In the genomic region with DNA sequence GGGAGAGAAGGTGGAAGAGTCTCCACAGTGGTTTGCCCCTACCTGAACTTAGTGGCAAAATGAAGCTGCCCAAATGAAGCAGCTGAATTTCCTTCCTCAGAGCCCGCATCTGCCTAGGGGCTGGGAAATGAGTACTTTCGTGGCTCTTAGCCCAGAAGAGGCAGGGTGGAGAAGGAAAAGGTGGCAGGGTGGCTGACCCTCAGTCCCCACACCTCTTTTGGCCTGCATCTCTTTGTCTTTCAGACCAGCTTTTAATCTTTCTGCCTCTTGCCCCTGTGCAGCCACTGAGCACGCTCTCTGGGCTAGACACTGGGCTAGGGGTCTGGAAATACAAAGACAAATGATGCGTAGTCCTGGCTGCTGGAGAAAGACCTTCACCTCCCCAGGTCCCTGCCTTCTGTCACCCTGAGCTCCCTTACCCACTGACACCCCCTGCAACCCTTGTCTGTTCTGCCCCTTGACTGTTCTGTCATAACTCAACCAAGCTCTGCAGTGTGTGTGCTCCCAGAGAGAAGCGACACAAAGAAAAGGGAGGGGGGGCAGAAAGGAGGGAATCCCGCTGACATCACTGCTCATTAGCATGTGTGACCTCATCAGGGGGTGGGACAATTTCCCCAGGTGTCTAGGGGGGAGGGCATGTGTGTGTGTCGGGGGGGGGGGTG, we compare ENCODE assay signal across 1 cellular context.
TF ChIP-seq lines count a peak whose summit lies in the region.

No MANE protein-coding gene starts in this region.

TF ChIP-seq in HepG2, 621 proteins besides CTCF, POLR2A, EP300 and RAD21:
- no peak for TF ChIP-seq ZNF138 (CRISPR knock-in tag; IDR thresholded peaks at IDR 0.05; ENCODE audit: low read depth)
- peak; percentile 80 for TF ChIP-seq CREB1 (IDR thresholded peaks at IDR 0.05)
- TF ChIP-seq CREB1 (CRISPR knock-in tag; IDR thresholded peaks at IDR 0.05), result no peak
- no peak for TF ChIP-seq ZFP82 (CRISPR knock-in tag; IDR thresholded peaks at IDR 0.05; ENCODE audit: borderline replicate concordance)
- no peak for TF ChIP-seq CHD4 (IDR thresholded peaks at IDR 0.05; ENCODE audit: borderline replicate concordance, low read length)
- TF ChIP-seq ZNF891 (CRISPR knock-in tag; IDR thresholded peaks at IDR 0.05), result 0 out of 2 replicates have a peak, but pooled peaks have one; percentile 28
- no peak for TF ChIP-seq SIN3B (IDR thresholded peaks at IDR 0.05; ENCODE audit: low read length)
- no peak for TF ChIP-seq EHMT2 (IDR thresholded peaks at IDR 0.05; ENCODE audit: borderline replicate concordance, low read depth, low read length)
- no peak for TF ChIP-seq SMAD1 (CRISPR knock-in tag; IDR thresholded peaks at IDR 0.05; ENCODE audit: borderline replicate concordance, low read depth)
- TF ChIP-seq, protein P1, sequence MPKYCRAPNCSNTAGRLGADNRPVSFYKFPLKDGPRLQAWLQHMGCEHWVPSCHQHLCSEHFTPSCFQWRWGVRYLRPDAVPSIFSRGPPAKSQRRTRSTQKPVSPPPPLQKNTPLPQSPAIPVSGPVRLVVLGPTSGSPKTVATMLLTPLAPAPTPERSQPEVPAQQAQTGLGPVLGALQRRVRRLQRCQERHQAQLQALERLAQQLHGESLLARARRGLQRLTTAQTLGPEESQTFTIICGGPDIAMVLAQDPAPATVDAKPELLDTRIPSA (CRISPR knock-in tag; IDR thresholded peaks at IDR 0.05; ENCODE audit: borderline replicate concordance), result no peak
- TF ChIP-seq KMT2B (CRISPR knock-in tag; IDR thresholded peaks at IDR 0.05), result no peak
- TF ChIP-seq FOXO4 (CRISPR knock-in tag; conservative IDR thresholded peaks at IDR 0.05), result 0 out of 2 replicates have a peak, but pooled peaks have one; percentile 46
- TF ChIP-seq NFKB2 (CRISPR knock-in tag; IDR thresholded peaks at IDR 0.05; ENCODE audit: borderline replicate concordance), result 0 out of 2 replicates have a peak, but pooled peaks have one; percentile 47
- TF ChIP-seq PAX8 (CRISPR knock-in tag; IDR thresholded peaks at IDR 0.05; ENCODE audit: borderline replicate concordance), result no peak
- TF ChIP-seq, protein P2, sequence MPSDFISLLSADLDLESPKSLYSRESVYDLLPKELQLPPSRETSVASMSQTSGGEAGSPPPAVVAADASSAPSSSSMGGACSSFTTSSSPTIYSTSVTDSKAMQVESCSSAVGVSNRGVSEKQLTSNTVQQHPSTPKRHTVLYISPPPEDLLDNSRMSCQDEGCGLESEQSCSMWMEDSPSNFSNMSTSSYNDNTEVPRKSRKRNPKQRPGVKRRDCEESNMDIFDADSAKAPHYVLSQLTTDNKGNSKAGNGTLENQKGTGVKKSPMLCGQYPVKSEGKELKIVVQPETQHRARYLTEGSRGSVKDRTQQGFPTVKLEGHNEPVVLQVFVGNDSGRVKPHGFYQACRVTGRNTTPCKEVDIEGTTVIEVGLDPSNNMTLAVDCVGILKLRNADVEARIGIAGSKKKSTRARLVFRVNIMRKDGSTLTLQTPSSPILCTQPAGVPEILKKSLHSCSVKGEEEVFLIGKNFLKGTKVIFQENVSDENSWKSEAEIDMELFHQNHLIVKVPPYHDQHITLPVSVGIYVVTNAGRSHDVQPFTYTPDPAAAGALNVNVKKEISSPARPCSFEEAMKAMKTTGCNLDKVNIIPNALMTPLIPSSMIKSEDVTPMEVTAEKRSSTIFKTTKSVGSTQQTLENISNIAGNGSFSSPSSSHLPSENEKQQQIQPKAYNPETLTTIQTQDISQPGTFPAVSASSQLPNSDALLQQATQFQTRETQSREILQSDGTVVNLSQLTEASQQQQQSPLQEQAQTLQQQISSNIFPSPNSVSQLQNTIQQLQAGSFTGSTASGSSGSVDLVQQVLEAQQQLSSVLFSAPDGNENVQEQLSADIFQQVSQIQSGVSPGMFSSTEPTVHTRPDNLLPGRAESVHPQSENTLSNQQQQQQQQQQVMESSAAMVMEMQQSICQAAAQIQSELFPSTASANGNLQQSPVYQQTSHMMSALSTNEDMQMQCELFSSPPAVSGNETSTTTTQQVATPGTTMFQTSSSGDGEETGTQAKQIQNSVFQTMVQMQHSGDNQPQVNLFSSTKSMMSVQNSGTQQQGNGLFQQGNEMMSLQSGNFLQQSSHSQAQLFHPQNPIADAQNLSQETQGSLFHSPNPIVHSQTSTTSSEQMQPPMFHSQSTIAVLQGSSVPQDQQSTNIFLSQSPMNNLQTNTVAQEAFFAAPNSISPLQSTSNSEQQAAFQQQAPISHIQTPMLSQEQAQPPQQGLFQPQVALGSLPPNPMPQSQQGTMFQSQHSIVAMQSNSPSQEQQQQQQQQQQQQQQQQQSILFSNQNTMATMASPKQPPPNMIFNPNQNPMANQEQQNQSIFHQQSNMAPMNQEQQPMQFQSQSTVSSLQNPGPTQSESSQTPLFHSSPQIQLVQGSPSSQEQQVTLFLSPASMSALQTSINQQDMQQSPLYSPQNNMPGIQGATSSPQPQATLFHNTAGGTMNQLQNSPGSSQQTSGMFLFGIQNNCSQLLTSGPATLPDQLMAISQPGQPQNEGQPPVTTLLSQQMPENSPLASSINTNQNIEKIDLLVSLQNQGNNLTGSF (CRISPR knock-in tag; IDR thresholded peaks at IDR 0.05), result 0 out of 2 replicates have a peak, but pooled peaks have one; percentile 57
- no peak for TF ChIP-seq SATB2 (CRISPR knock-in tag; IDR thresholded peaks at IDR 0.05)
- TF ChIP-seq IKZF1 (IDR thresholded peaks at IDR 0.05), result no peak
- TF ChIP-seq ZSCAN25 (CRISPR knock-in tag; IDR thresholded peaks at IDR 0.05), result no peak
- 0 out of 2 replicates have a peak, but pooled peaks have one; percentile 30 for TF ChIP-seq MXD1 (CRISPR knock-in tag; IDR thresholded peaks at IDR 0.05)
- 0 out of 2 replicates have a peak, but pooled peaks have one; percentile 22 for TF ChIP-seq ZMAT3 (CRISPR knock-in tag; conservative IDR thresholded peaks at IDR 0.05)
- TF ChIP-seq EZH2 (conservative IDR thresholded peaks at IDR 0.05; ENCODE audit: low read depth, low read length), result 0 out of 2 replicates have a peak, but pooled peaks have one; percentile 74
- TF ChIP-seq KLF13 (CRISPR knock-in tag; IDR thresholded peaks at IDR 0.05), result 0 out of 2 replicates have a peak, but pooled peaks have one; percentile 73
- 0 out of 2 replicates have a peak, but pooled peaks have one; percentile 44 for TF ChIP-seq ZFP37 (CRISPR knock-in tag; IDR thresholded peaks at IDR 0.05; ENCODE audit: borderline replicate concordance)
- TF ChIP-seq ZSCAN20 (CRISPR knock-in tag; IDR thresholded peaks at IDR 0.05; ENCODE audit: borderline replicate concordance), result no peak
- TF ChIP-seq TFE3 (CRISPR knock-in tag; IDR thresholded peaks at IDR 0.05), result no peak
- 0 out of 2 replicates have a peak, but pooled peaks have one; percentile 14 for TF ChIP-seq THAP9 (CRISPR knock-in tag; IDR thresholded peaks at IDR 0.05; ENCODE audit: borderline replicate concordance)
- TF ChIP-seq TGIF2 (CRISPR knock-in tag; IDR thresholded peaks at IDR 0.05), result no peak
- TF ChIP-seq RFX5 (IDR thresholded peaks at IDR 0.05; ENCODE audit: low read depth, low read length), result 0 out of 2 replicates have a peak, but pooled peaks have one; percentile 16
